ENCODE assay signal across 20 cellular contexts in the genomic region with DNA sequence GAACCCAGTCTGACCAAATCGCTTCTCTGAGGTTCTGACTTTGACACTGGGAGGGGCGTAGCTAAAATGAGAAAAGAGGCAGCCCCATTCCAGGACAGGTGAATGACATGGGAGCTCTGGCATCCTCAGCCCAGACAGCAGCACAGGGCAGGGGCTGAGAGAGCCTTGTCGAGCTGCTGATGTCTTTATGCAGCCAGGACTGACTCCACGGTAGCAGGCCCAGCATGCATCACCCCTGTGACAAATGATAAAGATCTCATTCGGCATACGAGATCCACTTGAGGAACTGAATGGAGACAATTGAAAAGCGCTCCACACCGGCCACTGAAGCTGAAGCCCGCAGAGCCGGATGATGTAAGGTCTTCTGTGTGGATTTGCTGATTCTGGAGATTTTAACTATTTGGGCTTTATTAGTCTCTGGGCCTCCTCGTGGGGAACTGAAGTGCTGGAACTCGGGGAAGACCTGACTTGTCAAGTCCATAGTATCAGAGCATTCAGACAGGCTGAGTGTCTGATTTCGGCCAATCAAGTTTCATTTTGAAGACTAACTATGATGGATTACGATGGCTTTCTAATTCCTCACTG. TPM values are rescaled to one million over a fixed set of nuclear protein-coding genes. Genes with fewer than 3 reads are reported as not detected.
"Had no signal": no experiment of that assay in that cellular context is flagged by ENCODE, and none has a peak within 500 bp of the region (broad histone marks: within the 10 kb centered on the region; RNA-seq: fewer than 3 reads in every experiment).

No MANE protein-coding gene starts in this region.

- H3K4me1 Mint-ChIP-seq: activated CD4-positive, alpha-beta memory T cell treated with anti-CD3 and anti-CD28 coated beads, Interleukin-2, amount 10 ng/mL, durations not matched to agents 7 days and 5 days; activated CD8-positive, alpha-beta memory T cell treated with anti-CD3 and anti-CD28 coated beads, Interleukin-2, amount 10 ng/mL, durations not matched to agents 7 days and 5 days; immature natural killer cell; naive thymus-derived CD4-positive, alpha-beta T cell had no signal

- H3K9me3 Mint-ChIP-seq: activated CD4-positive, alpha-beta memory T cell treated with anti-CD3 and anti-CD28 coated beads, Interleukin-2, amount 10 ng/mL, durations not matched to agents 7 days and 5 days; immature natural killer cell; memory B cell had no signal

- H3K36me3 ChIP-seq: esophagus muscularis mucosa, heart right ventricle, tibial nerve, vagina had no signal

- H3K27ac ChIP-seq: esophagus muscularis mucosa, heart right ventricle, psoas muscle, skin epidermis, tibial nerve, vagina had no signal

- DNase-seq: activated CD4-positive, alpha-beta memory T cell treated with anti-CD3 and anti-CD28 coated beads, Interleukin-2, amount 10 ng/mL, durations not matched to agents 7 days and 5 days; activated CD4-positive, alpha-beta T cell treated with anti-CD3 and anti-CD28 coated beads for 48 hours; activated CD4-positive, CD25-positive, alpha-beta regulatory T cell; activated CD8-positive, alpha-beta memory T cell treated with anti-CD3 and anti-CD28 coated beads, Interleukin-2, amount 10 ng/mL, durations not matched to agents 7 days and 5 days; dermis blood vessel endothelial cell; effector memory CD4-positive, alpha-beta T cell; heart right ventricle; immature natural killer cell; left ventricle myocardium superior; naive thymus-derived CD4-positive, alpha-beta T cell; psoas muscle; right cardiac atrium; stimulated activated naive CD8-positive, alpha-beta T cell treated with anti-CD3 and anti-CD28 coated beads, Interleukin-15, Interleukin-2, amounts not matched to agents 100 U/mL and 50 U/mL, for 24 hours; substantia nigra had no signal

- H3K4me3 Mint-ChIP-seq: activated CD4-positive, alpha-beta memory T cell treated with anti-CD3 and anti-CD28 coated beads, Interleukin-2, amount 10 ng/mL, durations not matched to agents 7 days and 5 days; activated CD8-positive, alpha-beta memory T cell treated with anti-CD3 and anti-CD28 coated beads, Interleukin-2, amount 10 ng/mL, durations not matched to agents 7 days and 5 days; activated naive CD8-positive, alpha-beta T cell; immature natural killer cell; memory B cell; naive thymus-derived CD4-positive, alpha-beta T cell had no signal

- H3K9me3 ChIP-seq: esophagus muscularis mucosa, heart right ventricle, psoas muscle, tibial nerve, vagina had no signal

- H3K36me3 Mint-ChIP-seq: activated CD8-positive, alpha-beta memory T cell treated with anti-CD3 and anti-CD28 coated beads, Interleukin-2, amount 10 ng/mL, durations not matched to agents 7 days and 5 days; activated naive CD8-positive, alpha-beta T cell; immature natural killer cell; memory B cell; naive thymus-derived CD4-positive, alpha-beta T cell had no signal

- ATAC-seq: activated CD8-positive, alpha-beta memory T cell treated with anti-CD3 and anti-CD28 coated beads, Interleukin-2, amount 10 ng/mL, durations not matched to agents 7 days and 5 days; naive thymus-derived CD4-positive, alpha-beta T cell; psoas muscle; stimulated activated naive CD8-positive, alpha-beta T cell treated with anti-CD3 and anti-CD28 coated beads, Interleukin-15, Interleukin-2, amounts not matched to agents 100 U/mL and 50 U/mL, for 24 hours had no signal

- H3K4me3 ChIP-seq: esophagus muscularis mucosa, heart right ventricle, psoas muscle, skin epidermis, tibial nerve, vagina had no signal

- H3K27me3 Mint-ChIP-seq: activated naive CD8-positive, alpha-beta T cell; memory B cell had no signal

- H3K4me1 ChIP-seq: esophagus muscularis mucosa, heart right ventricle, tibial nerve, vagina had no signal

- H3K27ac Mint-ChIP-seq: activated CD4-positive, alpha-beta memory T cell treated with anti-CD3 and anti-CD28 coated beads, Interleukin-2, amount 10 ng/mL, durations not matched to agents 7 days and 5 days; activated CD8-positive, alpha-beta memory T cell treated with anti-CD3 and anti-CD28 coated beads, Interleukin-2, amount 10 ng/mL, durations not matched to agents 7 days and 5 days; activated naive CD8-positive, alpha-beta T cell; immature natural killer cell; memory B cell; naive thymus-derived CD4-positive, alpha-beta T cell had no signal

RNA-seq across cellular contexts. Expression of gene MAP1LC3B2, which starts 56.9 kb away (rescaled TPM):
- total RNA-seq: dermis blood vessel endothelial cell, vagina had no signal
